In the genomic region with DNA sequence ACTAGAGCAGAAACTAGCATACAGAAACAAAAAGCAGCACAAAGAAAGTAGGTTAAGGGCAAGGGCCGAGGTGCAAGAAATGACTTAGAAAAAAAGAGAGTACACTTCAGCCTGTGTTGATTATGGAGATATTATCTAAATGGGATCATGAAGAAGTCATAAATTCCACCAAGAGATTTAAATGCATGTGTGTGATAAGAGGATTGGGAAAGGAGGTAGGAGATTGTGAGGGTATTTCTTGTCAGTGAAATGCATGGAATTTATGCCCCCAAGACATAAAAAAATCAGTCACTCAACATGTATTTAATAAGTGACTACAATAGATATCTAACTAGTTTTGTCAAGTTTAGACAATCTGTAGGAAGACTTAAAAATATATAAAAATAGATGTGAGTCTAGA, we compare ENCODE assay signal across 25 cellular contexts.
DNase-seq lines count a peak whose midpoint lies in the region; ATAC-seq and TF ChIP-seq lines count a peak whose summit lies in the region.
"Had no signal": no experiment of that assay in that cellular context is flagged by ENCODE, and none has a peak within 500 bp of the region (broad histone marks: within the 10 kb centered on the region; RNA-seq: fewer than 3 reads in every experiment).

No MANE protein-coding gene starts in this region.

- no peak overlapping the region for H3K4me2 ChIP-seq in H9 (ENCODE audit: insufficient read depth, insufficient read length, low read length)

- H3K27me3 ChIP-seq in H9 (ENCODE audit: insufficient read depth, low read length) = no peaks in the 10 kb centered on the region
- H3K27me3 ChIP-seq: breast epithelium, colonic mucosa, esophagus squamous epithelium, SJSA1, tibial nerve had no signal

- H3K79me1 ChIP-seq in H9 (ENCODE audit: insufficient read depth, low read depth, low read length, poor library complexity, severe bottlenecking) = no peaks in the 10 kb centered on the region

- no peak overlapping the region for H3K23ac ChIP-seq in H9 (ENCODE audit: insufficient read length, low read depth, low read length)

- H4K8ac ChIP-seq in H9 (replicated peaks; ENCODE audit: insufficient read length, low read depth, low read length) = no peak overlapping the region

- H2BK15ac ChIP-seq in H9 (ENCODE audit: low read depth, low read length) = no peak overlapping the region

- peaks cover 0 to 11% of the 10 kb centered on the region in 2 experiments; a peak in 2 of 4 replicates for H3K4me1 Mint-ChIP-seq in H9
- no peaks in the 10 kb centered on the region for H3K4me1 Mint-ChIP-seq in glutamatergic neuron (ENCODE audit: low read depth, unreplicated experiment)
- H3K4me1 Mint-ChIP-seq in osteocyte (ENCODE audit: unreplicated experiment) = peaks cover 3% of the 10 kb centered on the region
- H3K4me1 Mint-ChIP-seq: CD4-positive, CD25-positive, alpha-beta regulatory T cell had no signal

- no peaks in the 10 kb centered on the region for H3K9me3 Mint-ChIP-seq in H9
- peaks cover 1% of the 10 kb centered on the region for H3K9me3 Mint-ChIP-seq in glutamatergic neuron (ENCODE audit: unreplicated experiment)
- H3K9me3 Mint-ChIP-seq in osteocyte (ENCODE audit: unreplicated experiment) = no peaks in the 10 kb centered on the region

- H2AK5ac ChIP-seq in H9 (ENCODE audit: insufficient read length, low read length) = no peak overlapping the region

- H2BK120ac ChIP-seq in H9 (ENCODE audit: low read depth, low read length, poor library complexity, severe bottlenecking) = no peak overlapping the region

- 0 out of 2 replicates have a peak overlapping the region, but pooled peaks have one; percentile 0 for H3K4me3 ChIP-seq in SK-N-MC
- H3K4me3 ChIP-seq: breast epithelium, colonic mucosa, esophagus squamous epithelium, GM23248, psoas muscle, SJSA1, tibial nerve had no signal

- H2BK5ac ChIP-seq in H9 (ENCODE audit: insufficient read length, low read length) = no peak overlapping the region

- WGBS in H9 (ENCODE audit: extremely low coverage, insufficient read length, low lambda C conversion rate) = no CpG with 5 or more reads among the region's 1 CpG

- H3K79me2 ChIP-seq in H9 (ENCODE audit: insufficient read depth, low read length) = no peaks in the 10 kb centered on the region

- H3K27ac ChIP-seq in H9 (ENCODE audit: insufficient read length, low read depth, low read length) (no peak overlapping the region), SK-N-MC (peak overlapping the region; percentile 67; the same call in 1 of the 2 replicates)
- H3K27ac ChIP-seq: breast epithelium, colonic mucosa, esophagus squamous epithelium, GM23248, psoas muscle, SJSA1, tibial nerve had no signal

- no peak overlapping the region for H2BK20ac ChIP-seq in H9 (ENCODE audit: low read depth, low read length, poor library complexity, severe bottlenecking)

- peak overlapping the region in 1 of 2 experiments; percentile 66; a peak in 2 of 5 replicates for H3K4me3 Mint-ChIP-seq in H9
- peak overlapping the region; percentile 57 for H3K4me3 Mint-ChIP-seq in glutamatergic neuron (ENCODE audit: unreplicated experiment)
- H3K4me3 Mint-ChIP-seq in osteocyte (ENCODE audit: unreplicated experiment) = peak overlapping the region; percentile 73
- H3K4me3 Mint-ChIP-seq: CD4-positive, CD25-positive, alpha-beta regulatory T cell; effector memory CD8-positive, alpha-beta T cell; natural killer cell treated with Interleukin-12 subunit alpha and Interleukin-12 subunit beta and Interleukin-15 and Interleukin-18, amount 100 ng/mL, for 72 hours had no signal

- DNase-seq in H9 = no peak
- no peak for DNase-seq in SK-N-MC (ENCODE audit: low read depth, low spot score)
- no peak for DNase-seq in glutamatergic neuron
- DNase-seq in osteocyte (ENCODE audit: extremely low spot score, unreplicated experiment) = no peak
- DNase-seq in NCI-H1105 treated with DMSO at 0.1 percent for 48 hours (lab: John Stamatoyannopoulos, UW) = no peak
- no peak for DNase-seq in left lobe of liver (ENCODE audit: low spot score)
- DNase-seq in NCI-H446 treated with DMSO at 0.1 percent for 48 hours (lab: John Stamatoyannopoulos, UW) = no peak
- DNase-seq: activated CD4-positive, alpha-beta T cell treated with anti-CD3 and anti-CD28 coated beads for 48 hours; activated naive CD4-positive, alpha-beta T cell treated with Interleukin-2 at 50 U/mL for 16 hours; CD4-positive, CD25-positive, alpha-beta regulatory T cell; colonic mucosa; DMS 273 treated with DMSO at 0.1 percent for 48 hours; effector memory CD8-positive, alpha-beta T cell; esophagus squamous epithelium; GDM1; GM23248; hypothalamus; left ventricle myocardium superior; NCI-H187; psoas muscle had no signal

- H3K23me2 ChIP-seq in H9 (ENCODE audit: insufficient read length, low read depth, low read length, poor library complexity, severe bottlenecking) = no peaks in the 10 kb centered on the region

- H4K91ac ChIP-seq in H9 (ENCODE audit: insufficient read length, low read depth, low read length) = no peak overlapping the region

- no peaks in the 10 kb centered on the region for H4K20me1 ChIP-seq in H9 (ENCODE audit: control insufficient read depth, insufficient read depth, insufficient read length)

- H3K27me3 Mint-ChIP-seq in H9 (ENCODE audit: low read depth) (no peaks in the 10 kb centered on the region), glutamatergic neuron (ENCODE audit: unreplicated experiment) (peaks cover 2% of the 10 kb centered on the region), osteocyte (ENCODE audit: unreplicated experiment) (no peaks in the 10 kb centered on the region)
- H3K27me3 Mint-ChIP-seq: CD4-positive, CD25-positive, alpha-beta regulatory T cell; effector memory CD8-positive, alpha-beta T cell; natural killer cell treated with Interleukin-12 subunit alpha and Interleukin-12 subunit beta and Interleukin-15 and Interleukin-18, amount 100 ng/mL, for 72 hours had no signal

- no peak overlapping the region for H4K5ac ChIP-seq in H9 (ENCODE audit: insufficient read length, low read depth, low read length)

- no peaks in the 10 kb centered on the region for H3K36me3 ChIP-seq in SK-N-MC (ENCODE audit: insufficient read depth, low read length)
- H3K36me3 ChIP-seq: breast epithelium, colonic mucosa, esophagus squamous epithelium, SJSA1, tibial nerve had no signal

- H3K9me3 ChIP-seq in H9 (ENCODE audit: control insufficient read depth, low read depth, low read length) (no peaks in the 10 kb centered on the region), SK-N-MC (ENCODE audit: low read depth, low read length) (no peaks in the 10 kb centered on the region)
- H3K9me3 ChIP-seq: breast epithelium, colonic mucosa, psoas muscle, SJSA1, tibial nerve had no signal

- no peak overlapping the region for H3K27ac Mint-ChIP-seq in H9
- H3K27ac Mint-ChIP-seq in glutamatergic neuron (ENCODE audit: unreplicated experiment) = no peak overlapping the region
- peak overlapping the region; percentile 51 for H3K27ac Mint-ChIP-seq in osteocyte (ENCODE audit: unreplicated experiment)
- H3K27ac Mint-ChIP-seq: CD4-positive, CD25-positive, alpha-beta regulatory T cell; effector memory CD8-positive, alpha-beta T cell; natural killer cell treated with Interleukin-12 subunit alpha and Interleukin-12 subunit beta and Interleukin-15 and Interleukin-18, amount 100 ng/mL, for 72 hours had no signal

- no peak overlapping the region for H3T11ph ChIP-seq in H9 (ENCODE audit: low read length)

- ATAC-seq in left lobe of liver (no peak), HG03565 (IDR thresholded peaks at IDR 0.05; ENCODE audit: unreplicated experiment) (no peak)
- ATAC-seq: effector memory CD8-positive, alpha-beta T cell; left ventricle myocardium superior; natural killer cell treated with Interleukin-12 subunit alpha and Interleukin-12 subunit beta and Interleukin-15 and Interleukin-18, amount 100 ng/mL, for 72 hours; psoas muscle had no signal

- H2BK12ac ChIP-seq in H9 (ENCODE audit: insufficient read length, low read depth, low read length) = no peak overlapping the region

- H3K56ac ChIP-seq in H9 (ENCODE audit: insufficient read length, low read depth, low read length) = no peak overlapping the region

- no peaks in the 10 kb centered on the region for H3K4me1 ChIP-seq in H9 (ENCODE audit: insufficient read depth, low read length)
- H3K4me1 ChIP-seq: breast epithelium, colonic mucosa, esophagus squamous epithelium, psoas muscle, SJSA1, tibial nerve had no signal

- no peak overlapping the region for H3K18ac ChIP-seq in H9 (ENCODE audit: insufficient read length, low read depth, low read length)

- no peak overlapping the region for H3K4ac ChIP-seq in H9 (ENCODE audit: low read depth, low read length)

- no peak for TF ChIP-seq CTCF in H9 (conservative IDR thresholded peaks at IDR 0.05)
- no peak for TF ChIP-seq CTCF in glutamatergic neuron (IDR thresholded peaks at IDR 0.05; ENCODE audit: partially characterized antibody, unreplicated experiment)
- no peak for TF ChIP-seq CTCF in osteocyte (IDR thresholded peaks at IDR 0.05)

- H3K36me3 Mint-ChIP-seq in H9 (ENCODE audit: insufficient read depth in 1 of 3, low read depth in 3 of 3) = no peaks in the 10 kb centered on the region
- H3K36me3 Mint-ChIP-seq in glutamatergic neuron (ENCODE audit: unreplicated experiment) = no peaks in the 10 kb centered on the region
- no peaks in the 10 kb centered on the region for H3K36me3 Mint-ChIP-seq in osteocyte (ENCODE audit: unreplicated experiment)
- H3K36me3 Mint-ChIP-seq: CD4-positive, CD25-positive, alpha-beta regulatory T cell; natural killer cell treated with Interleukin-12 subunit alpha and Interleukin-12 subunit beta and Interleukin-15 and Interleukin-18, amount 100 ng/mL, for 72 hours had no signal

- H3K14ac ChIP-seq in H9 (ENCODE audit: insufficient read depth, low read length) = no peak overlapping the region

- H3K9ac ChIP-seq in H9 (ENCODE audit: extremely low read depth, insufficient read length, low read length) = no peak overlapping the region
- no peak overlapping the region for H3K9ac ChIP-seq in SK-N-MC (ENCODE audit: insufficient read length)
- H3K9ac ChIP-seq: GM23248 had no signal

- peak overlapping the region; percentile 68 for H2AFZ ChIP-seq in H9 (ENCODE audit: low read length)
- H2AFZ ChIP-seq: GM23248 had no signal
